ENCODE assay signal across 17 cellular contexts in the genomic region with DNA sequence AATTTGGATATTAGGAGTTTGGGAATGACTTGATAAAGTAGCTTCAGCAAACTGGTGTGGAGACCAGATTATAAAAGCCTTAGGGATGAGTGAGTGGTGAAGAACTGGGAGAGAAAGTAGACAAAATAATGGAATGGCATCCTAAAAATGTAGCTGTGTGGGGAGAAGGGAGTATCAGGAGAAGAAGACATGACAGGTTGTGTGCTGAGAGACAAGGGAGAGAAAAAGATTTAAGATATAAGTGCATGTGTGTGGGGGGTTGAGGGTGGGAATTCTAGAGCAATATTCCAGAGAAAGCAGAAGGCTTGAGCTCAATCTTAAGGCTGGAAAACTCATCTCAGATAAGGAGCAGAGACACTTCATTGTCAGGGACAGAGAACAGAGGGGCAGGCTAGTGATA.
DNase-seq lines count a peak whose midpoint lies in the region; ATAC-seq and TF ChIP-seq lines count a peak whose summit lies in the region.
"Had no signal": no experiment of that assay in that cellular context is flagged by ENCODE, and none has a peak within 500 bp of the region (broad histone marks: within the 10 kb centered on the region; RNA-seq: fewer than 3 reads in every experiment).

No MANE protein-coding gene starts in this region.

- H3K36me3 ChIP-seq in SK-N-SH (replicated peaks in 1 of 2; ENCODE audit: control insufficient read depth in 1 of 2, insufficient read depth in 2 of 2, low read length in 1 of 2), result no peaks in the 10 kb centered on the region
- no peaks in the 10 kb centered on the region for H3K36me3 ChIP-seq in hepatocyte (replicated peaks; ENCODE audit: insufficient read depth, low read depth)
- no peaks in the 10 kb centered on the region for H3K36me3 ChIP-seq in mesodermal cell (ENCODE audit: control insufficient read depth, insufficient read depth, low read length)
- no peaks in the 10 kb centered on the region for H3K36me3 ChIP-seq in MM.1S (replicated peaks; ENCODE audit: insufficient read depth, low read length)
- H3K36me3 ChIP-seq: BLaER1 had no signal

- peak; percentile 58; the same call in 2 of the 3 replicates for ATAC-seq in SK-N-SH treated with all-trans-retinoic acid at 6 μM for 48 hours
- ATAC-seq: GM12878, HepG2 had no signal

- DNase-seq in SK-N-SH (no peak), hepatocyte (ENCODE audit: low spot score) (no peak), GM10248 (ENCODE audit: extremely low spot score) (no peak), MM.1S (no peak), cerebellar cortex (ENCODE audit: low spot score) (no peak), pons (ENCODE audit: low spot score) (no peak)
- DNase-seq: AML-193; CD4-positive, CD25-positive, alpha-beta regulatory T cell; DMS53; GOT3; H9 had no signal

- H2AFZ ChIP-seq in SK-N-SH (ENCODE audit: low read depth) (no peak overlapping the region), hepatocyte (no peak overlapping the region), MM.1S (ENCODE audit: low read length) (no peak overlapping the region)

- H3K79me2 ChIP-seq in SK-N-SH (ENCODE audit: insufficient read depth) (no peaks in the 10 kb centered on the region), hepatocyte (no peaks in the 10 kb centered on the region), MM.1S (ENCODE audit: low read length) (no peaks in the 10 kb centered on the region)

- TF ChIP-seq RAD21 in SK-N-SH (IDR thresholded peaks at IDR 0.05; ENCODE audit: low read length), result no peak

- H3K4me2 ChIP-seq in SK-N-SH, result no peak overlapping the region
- no peak overlapping the region for H3K4me2 ChIP-seq in hepatocyte
- no peak overlapping the region for H3K4me2 ChIP-seq in MM.1S (ENCODE audit: low read depth, low read length)
- H3K4me2 ChIP-seq: BLaER1 had no signal

- POLR2A ChIA-PET in SK-N-SH (lab: Yijun Ruan, JAX), result no interaction called here
- POLR2A ChIA-PET in GM10248 (lab: Yijun Ruan, JAX), result no interaction called here

- H4K20me1 ChIP-seq in SK-N-SH (ENCODE audit: insufficient read depth), result no peaks in the 10 kb centered on the region
- no peaks in the 10 kb centered on the region for H4K20me1 ChIP-seq in hepatocyte (ENCODE audit: insufficient read depth, poor library complexity, severe bottlenecking)
- H4K20me1 ChIP-seq in MM.1S (ENCODE audit: insufficient read depth, low read length), result no peaks in the 10 kb centered on the region
- H4K20me1 ChIP-seq: BLaER1 had no signal

- TF ChIP-seq CTCF in SK-N-SH (IDR thresholded peaks at IDR 0.05) (no peak), hepatocyte (IDR thresholded peaks at IDR 0.05; ENCODE audit: poor library complexity) (no peak), GM10248 (IDR thresholded peaks at IDR 0.05; ENCODE audit: control extremely low read depth, extremely low read depth, low read depth, missing control alignments) (no peak), MM.1S (IDR thresholded peaks at IDR 0.05; ENCODE audit: low read length) (no peak)

- no peak for TF ChIP-seq EP300 in SK-N-SH (IDR thresholded peaks at IDR 0.05; ENCODE audit: borderline replicate concordance in 1 of 2, low read depth in 1 of 2, low read length in 1 of 2)

- H3F3A ChIP-seq in SK-N-SH (replicated peaks; ENCODE audit: insufficient read depth) (peaks cover 2% of the 10 kb centered on the region), MM.1S (ENCODE audit: insufficient read depth, low read length) (no peaks in the 10 kb centered on the region)

- H3K4me1 ChIP-seq in SK-N-SH (ENCODE audit: control insufficient read depth in 1 of 2, insufficient read depth in 2 of 2, low read depth in 1 of 2, low read length in 1 of 2) (peaks cover 0 to 3% of the 10 kb centered on the region in 2 experiments; a peak in 1 of 4 replicates), hepatocyte (ENCODE audit: insufficient read depth) (no peaks in the 10 kb centered on the region), mesodermal cell (ENCODE audit: control insufficient read depth, insufficient read depth, low read length, poor library complexity, severe bottlenecking) (peaks cover 30% of the 10 kb centered on the region), MM.1S (ENCODE audit: low read length) (no peaks in the 10 kb centered on the region)
- H3K4me1 ChIP-seq: BLaER1 had no signal

- H3K4me3 ChIP-seq in SK-N-SH (ENCODE audit: low read depth in 2 of 2, low read length in 1 of 2) (no peak overlapping the region), hepatocyte (no peak overlapping the region), mesodermal cell (ENCODE audit: extremely low read depth, insufficient read depth, low read length, poor library complexity, severe bottlenecking) (no peak overlapping the region), MM.1S (ENCODE audit: low read length) (no peak overlapping the region)
- H3K4me3 ChIP-seq: BLaER1, GM12878 had no signal

- H3K9me2 ChIP-seq in SK-N-SH (no peaks in the 10 kb centered on the region), hepatocyte (replicated peaks; ENCODE audit: insufficient read depth) (no peaks in the 10 kb centered on the region), MM.1S (replicated peaks; ENCODE audit: insufficient read depth, low read length) (no peaks in the 10 kb centered on the region)

- H3K27me3 ChIP-seq in SK-N-SH (ENCODE audit: insufficient read depth) (no peaks in the 10 kb centered on the region), hepatocyte (no peaks in the 10 kb centered on the region), MM.1S (replicated peaks; ENCODE audit: insufficient read depth, low read length) (no peaks in the 10 kb centered on the region)
- H3K27me3 ChIP-seq: BLaER1 had no signal

- H3K27ac ChIP-seq in SK-N-SH (ENCODE audit: low read depth in 2 of 2, low read length in 1 of 2), result no peak overlapping the region
- H3K27ac ChIP-seq in hepatocyte, result peak overlapping the region; percentile 69
- peak overlapping the region; percentile 48 for H3K27ac ChIP-seq in mesodermal cell (ENCODE audit: low read depth, low read length, severe bottlenecking)
- no peak overlapping the region for H3K27ac ChIP-seq in MM.1S (ENCODE audit: low read length)
- H3K27ac ChIP-seq: 22Rv1, BLaER1 had no signal

- CTCF ChIA-PET in SK-N-SH (lab: Yijun Ruan, JAX), result no interaction called here
- CTCF ChIA-PET in GM10248 (lab: Yijun Ruan, JAX), result interaction anchor here (1.3 kb wide), 1 partner anchor 15 kb away, joined by 3 read pairs; no protein-coding TSS in a partner anchor

- H3K9ac ChIP-seq in SK-N-SH (no peak overlapping the region), MM.1S (ENCODE audit: low read length) (no peak overlapping the region)
- H3K9ac ChIP-seq: BLaER1 had no signal

- no peaks in the 10 kb centered on the region for H3K9me3 ChIP-seq in SK-N-SH
- H3K9me3 ChIP-seq in hepatocyte (ENCODE audit: low read depth), result no peaks in the 10 kb centered on the region
- H3K9me3 ChIP-seq in mesodermal cell (ENCODE audit: control insufficient read depth, low read length), result no peaks in the 10 kb centered on the region
- no peaks in the 10 kb centered on the region for H3K9me3 ChIP-seq in MM.1S (replicated peaks; ENCODE audit: insufficient read depth, low read length)
- H3K9me3 ChIP-seq: BLaER1 had no signal

TF ChIP-seq in SK-N-SH treated with all-trans-retinoic acid at 6 μM for 48 hours, 23 proteins besides CTCF, POLR2A, EP300 and RAD21:
- TF ChIP-seq ZNF70 (CRISPR knock-in tag; IDR thresholded peaks at IDR 0.05) (no peak), BACH2 (CRISPR knock-in tag; IDR thresholded peaks at IDR 0.05; ENCODE audit: borderline replicate concordance) (no peak), ESRRG (CRISPR knock-in tag; IDR thresholded peaks at IDR 0.05) (no peak), TCF4 (CRISPR knock-in tag; IDR thresholded peaks at IDR 0.05; ENCODE audit: borderline replicate concordance) (no peak), ISL1 (CRISPR knock-in tag; IDR thresholded peaks at IDR 0.05) (no peak), CREB5 (CRISPR knock-in tag; IDR thresholded peaks at IDR 0.05; ENCODE audit: low read depth) (no peak)

TF ChIP-seq in SK-N-SH, 30 proteins besides CTCF, POLR2A, EP300 and RAD21:
- TF ChIP-seq, protein P1, sequence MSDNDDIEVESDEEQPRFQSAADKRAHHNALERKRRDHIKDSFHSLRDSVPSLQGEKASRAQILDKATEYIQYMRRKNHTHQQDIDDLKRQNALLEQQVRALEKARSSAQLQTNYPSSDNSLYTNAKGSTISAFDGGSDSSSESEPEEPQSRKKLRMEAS (IDR thresholded peaks at IDR 0.05; ENCODE audit: low read depth), result no peak
- TF ChIP-seq MEF2A (IDR thresholded peaks at IDR 0.05; ENCODE audit: borderline replicate concordance, low read depth) (no peak), TCF12 (IDR thresholded peaks at IDR 0.05) (no peak)

Comparison
In these comparisons a context has a peak if more than half of its experiments do, and no peak if none do; other contexts are left out.
1. H3K27ac ChIP-seq: peak in hepatocyte (single experiment) and mesodermal cell (single experiment); none in SK-N-SH (0 of 2) and MM.1S (single experiment).